Comparison of ENCODE assay signal across 8 cellular contexts in genomic region chrX:12946838-12947544, GRCh38. TPM values are rescaled to one million over a fixed set of nuclear protein-coding genes. Genes with fewer than 3 reads are reported as not detected.
DNase-seq lines count a peak whose midpoint lies in the region; ATAC-seq and TF ChIP-seq lines count a peak whose summit lies in the region.

No MANE protein-coding gene starts in this region.

- H3K4me1 ChIP-seq in neuronal stem cell (ENCODE audit: control insufficient read depth in 2 of 2, insufficient read depth in 1 of 2, low read depth in 1 of 2, low read length in 2 of 2), result peaks cover 6 to 11% of the 10 kb centered on the region in 2 donors

- no peak for ATAC-seq in HG03469 (IDR thresholded peaks at IDR 0.05; ENCODE audit: unreplicated experiment)

- H3K23ac ChIP-seq in neuronal stem cell (ENCODE audit: low read depth, low read length, poor library complexity), result no peak overlapping the region

- no peak overlapping the region for H2BK15ac ChIP-seq in neuronal stem cell (ENCODE audit: low read length)

- H3K9ac ChIP-seq in neuronal stem cell (ENCODE audit: low read depth, low read length, poor library complexity), result no peak overlapping the region

- no peak overlapping the region for H3K4me2 ChIP-seq in neuronal stem cell (ENCODE audit: insufficient read depth, low read length, poor library complexity, severe bottlenecking)

- H3K9me3 ChIP-seq in neuronal stem cell (replicated peaks in 1 of 2; ENCODE audit: control insufficient read depth in 2 of 2, insufficient read depth in 1 of 2, low read depth in 1 of 2, low read length in 2 of 2), result no peaks in the 10 kb centered on the region

- DNase-seq in Kasumi-1 (lab: John Stamatoyannopoulos, UW), result peak; percentile 63 to 74
- peak; percentile 67 for DNase-seq in RKO (ENCODE audit: low spot score)
- DNase-seq in activated T-helper 2 cell treated with anti-CD3 and anti-CD28 coated beads, Interferon-gamma antibody, Interleukin-2, Interleukin-4, amounts not matched to agents 10 μg/mL and 5 μg/mL and 100 μg/mL, durations not matched to agents 14 hours and 24 hours and 36 hours (ENCODE audit: low spot score), result peak; percentile 64
- DNase-seq in foreskin fibroblast, result peak; percentile 56 to 79
- peak; percentile 67 for DNase-seq in neuronal stem cell (ENCODE audit: low spot score)
- DNase-seq in type B pancreatic cell (ENCODE audit: extremely low spot score, unreplicated experiment), result peak; percentile 74

- H2BK12ac ChIP-seq in neuronal stem cell (ENCODE audit: low read length), result no peak overlapping the region

- H3K4me3 ChIP-seq in foreskin fibroblast (ENCODE audit: low read depth in 1 of 2, low read length in 2 of 2) (no peak overlapping the region), neuronal stem cell (ENCODE audit: low read length in 2 of 2) (no peak overlapping the region)

- peaks cover 56% of the 10 kb centered on the region for H3K4me1 Mint-ChIP-seq in activated T-helper 2 cell treated with anti-CD3 and anti-CD28 coated beads, Interferon-gamma antibody, Interleukin-2, Interleukin-4, amounts not matched to agents 10 μg/mL and 5 μg/mL and 100 μg/mL, durations not matched to agents 14 hours and 24 hours and 36 hours (ENCODE audit: low read depth)
- peaks cover 22% of the 10 kb centered on the region for H3K4me1 Mint-ChIP-seq in type B pancreatic cell (ENCODE audit: unreplicated experiment)

- peak; percentile 87 for TF ChIP-seq CTCF in GM12874 (IDR thresholded peaks at IDR 0.05; ENCODE audit: insufficient read depth, low read depth, low read length)
- peak; percentile 92 for TF ChIP-seq CTCF in foreskin fibroblast (IDR thresholded peaks at IDR 0.05; ENCODE audit: low read depth, low read length)
- TF ChIP-seq CTCF in type B pancreatic cell (conservative IDR thresholded peaks at IDR 0.05), result peak; percentile 91

- H3K4ac ChIP-seq in neuronal stem cell (ENCODE audit: low read length), result no peak overlapping the region

- no peaks in the 10 kb centered on the region for H3K36me3 Mint-ChIP-seq in activated T-helper 2 cell treated with anti-CD3 and anti-CD28 coated beads, Interferon-gamma antibody, Interleukin-2, Interleukin-4, amounts not matched to agents 10 μg/mL and 5 μg/mL and 100 μg/mL, durations not matched to agents 14 hours and 24 hours and 36 hours (ENCODE audit: low read depth)
- no peaks in the 10 kb centered on the region for H3K36me3 Mint-ChIP-seq in type B pancreatic cell

- H2BK120ac ChIP-seq in neuronal stem cell (ENCODE audit: low read depth, low read length), result no peak overlapping the region

- WGBS in neuronal stem cell (ENCODE audit: extremely low coverage in 2 of 2, insufficient read length in 2 of 2, insufficient replicate concordance in 1 of 2), 2 donors, result no CpG with 5 or more reads among the region's 5 CpGs

- H3K9me3 Mint-ChIP-seq in activated T-helper 2 cell treated with anti-CD3 and anti-CD28 coated beads, Interferon-gamma antibody, Interleukin-2, Interleukin-4, amounts not matched to agents 10 μg/mL and 5 μg/mL and 100 μg/mL, durations not matched to agents 14 hours and 24 hours and 36 hours, result no peaks in the 10 kb centered on the region
- no peaks in the 10 kb centered on the region for H3K9me3 Mint-ChIP-seq in type B pancreatic cell

- H4K8ac ChIP-seq in neuronal stem cell (ENCODE audit: low read depth, low read length), result no peak overlapping the region

- no peaks in the 10 kb centered on the region for H3K36me3 ChIP-seq in neuronal stem cell (replicated peaks in 1 of 2; ENCODE audit: control insufficient read depth in 2 of 2, insufficient read depth in 2 of 2, low read length in 2 of 2)

- no peak overlapping the region for H2AK5ac ChIP-seq in neuronal stem cell (ENCODE audit: low read depth, low read length)

- H3K27me3 Mint-ChIP-seq in activated T-helper 2 cell treated with anti-CD3 and anti-CD28 coated beads, Interferon-gamma antibody, Interleukin-2, Interleukin-4, amounts not matched to agents 10 μg/mL and 5 μg/mL and 100 μg/mL, durations not matched to agents 14 hours and 24 hours and 36 hours (ENCODE audit: low read depth), result no peaks in the 10 kb centered on the region
- no peaks in the 10 kb centered on the region for H3K27me3 Mint-ChIP-seq in type B pancreatic cell

- H3K27me3 ChIP-seq in neuronal stem cell (ENCODE audit: control insufficient read depth in 3 of 3, insufficient read depth in 3 of 3, low read depth in 1 of 3, low read length in 3 of 3), result no peaks in the 10 kb centered on the region

- peak overlapping the region; percentile 31 for H2AFZ ChIP-seq in neuronal stem cell (ENCODE audit: low read length)

- no peak overlapping the region for H2BK5ac ChIP-seq in neuronal stem cell (ENCODE audit: low read length)

- peak overlapping the region; percentile 87 for H3K27ac Mint-ChIP-seq in activated T-helper 2 cell treated with anti-CD3 and anti-CD28 coated beads, Interferon-gamma antibody, Interleukin-2, Interleukin-4, amounts not matched to agents 10 μg/mL and 5 μg/mL and 100 μg/mL, durations not matched to agents 14 hours and 24 hours and 36 hours
- H3K27ac Mint-ChIP-seq in type B pancreatic cell, result peak overlapping the region; percentile 98

- H3K27ac ChIP-seq in neuronal stem cell (replicated peaks; ENCODE audit: low read length), result no peak overlapping the region

- peak overlapping the region; percentile 30 for H3K4me3 Mint-ChIP-seq in activated T-helper 2 cell treated with anti-CD3 and anti-CD28 coated beads, Interferon-gamma antibody, Interleukin-2, Interleukin-4, amounts not matched to agents 10 μg/mL and 5 μg/mL and 100 μg/mL, durations not matched to agents 14 hours and 24 hours and 36 hours (ENCODE audit: low read depth)
- H3K4me3 Mint-ChIP-seq in type B pancreatic cell, result peak overlapping the region; percentile 62

- no peak overlapping the region for H3K18ac ChIP-seq in neuronal stem cell (ENCODE audit: low read length)

- H3K79me1 ChIP-seq in neuronal stem cell (ENCODE audit: low read depth, low read length), result no peaks in the 10 kb centered on the region

- intact Hi-C loops in activated T-helper 2 cell treated with anti-CD3 and anti-CD28 coated beads, Interferon-gamma antibody, Interleukin-2, Interleukin-4, amounts not matched to agents 10 μg/mL and 5 μg/mL and 100 μg/mL, durations not matched to agents 14 hours and 24 hours and 36 hours (cut with micrococcal nuclease), result loop anchor here (1.0 to 5.0 kb wide), 4 partner anchors 104 to 541 kb away; no protein-coding TSS in a partner anchor

- no peak overlapping the region for H4K91ac ChIP-seq in neuronal stem cell (ENCODE audit: low read depth, low read length, poor library complexity)

- no peak overlapping the region for H3K14ac ChIP-seq in neuronal stem cell (ENCODE audit: low read length)

RNA-seq across cellular contexts. Expression of gene TMSB4X, which starts 27.9 kb away (rescaled TPM):
- 7,759 and 7,983 TPM in 2 replicates for total RNA-seq in activated T-helper 2 cell treated with anti-CD3 and anti-CD28 coated beads, Interferon-gamma antibody, Interleukin-2, Interleukin-4, amounts not matched to agents 10 μg/mL and 5 μg/mL and 100 μg/mL, durations not matched to agents 14 hours and 24 hours and 36 hours
- polyA plus RNA-seq in neuronal stem cell (2013, experiment 1 of 2), result 3,189 TPM
- polyA plus RNA-seq in neuronal stem cell (2013, experiment 2 of 2), result 3,111 TPM
- total RNA-seq in type B pancreatic cell (ENCODE audit: low replicate concordance), result 1,981 and 2,322 TPM in 2 replicates

RNA-seq across cellular contexts. Expression of gene TLR8, which starts 40.6 kb away (rescaled TPM):
- total RNA-seq in activated T-helper 2 cell treated with anti-CD3 and anti-CD28 coated beads, Interferon-gamma antibody, Interleukin-2, Interleukin-4, amounts not matched to agents 10 μg/mL and 5 μg/mL and 100 μg/mL, durations not matched to agents 14 hours and 24 hours and 36 hours, result not detected in 2 replicates
- not detected for polyA plus RNA-seq in neuronal stem cell (2013, experiment 1 of 2)
- not detected for polyA plus RNA-seq in neuronal stem cell (2013, experiment 2 of 2)
- not detected in 2 replicates for total RNA-seq in type B pancreatic cell (ENCODE audit: low replicate concordance)
